8 cellular contexts compared by ENCODE assay signal in the genomic region with DNA sequence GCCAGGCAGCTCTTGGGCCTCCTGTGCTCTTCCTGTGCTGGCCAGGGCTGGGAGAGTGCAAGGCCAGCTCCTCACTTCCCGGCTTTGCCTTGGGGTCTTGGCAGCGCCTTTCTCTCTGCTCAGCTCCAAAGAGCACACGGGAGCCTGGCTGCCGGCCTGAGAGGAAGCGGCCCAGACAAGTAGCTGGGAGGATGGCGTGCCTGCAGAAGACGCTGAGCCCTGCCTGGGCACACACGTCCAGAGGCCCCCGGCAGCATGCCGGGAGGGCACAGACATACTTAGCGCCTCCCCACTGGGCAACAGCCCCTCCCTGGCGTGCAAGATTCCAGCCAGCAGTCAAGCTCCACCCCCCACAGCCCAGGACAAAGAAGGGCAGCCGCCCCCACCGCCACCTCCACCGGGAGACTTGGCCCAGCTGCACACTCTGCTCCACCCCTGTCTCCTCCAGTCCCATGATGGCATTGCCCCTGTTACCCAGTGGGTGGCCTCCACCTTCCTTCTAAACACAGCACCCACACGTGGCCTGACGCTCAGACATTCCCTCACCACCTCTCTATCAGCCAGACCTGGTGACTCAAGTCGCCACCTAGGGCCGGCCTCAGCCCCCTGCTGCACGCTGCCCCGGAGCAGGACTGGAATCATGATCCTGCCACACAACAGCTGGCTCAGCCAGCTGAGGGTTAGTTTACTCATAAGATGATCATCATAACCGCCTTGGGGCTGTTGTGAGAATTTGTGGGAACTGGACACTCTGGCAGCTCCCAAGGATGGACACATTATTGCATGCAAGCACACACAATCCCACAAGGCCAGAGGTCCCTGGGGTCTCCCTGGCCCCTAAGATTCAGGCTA. TPM values are rescaled to one million over a fixed set of nuclear protein-coding genes. Genes with fewer than 3 reads are reported as not detected.
DNase-seq lines count a peak whose midpoint lies in the region; ATAC-seq lines count a peak whose summit lies in the region.

No MANE protein-coding gene starts in this region.

- intact Hi-C loops in CD4-positive, alpha-beta memory T cell (cut with micrococcal nuclease) = loop anchor here (1.0 kb wide), 3 partner anchors 38 to 84 kb away; no protein-coding TSS in a partner anchor

- peak overlapping the region in 4 of 7 donors; percentile 17 to 80 (median 30) for H3K27ac Mint-ChIP-seq in CD4-positive, alpha-beta memory T cell
- H3K27ac Mint-ChIP-seq in stimulated activated naive B cell treated with anti-CD40 and anti-IgM and Interleukin-4, amounts not matched to agents 10 μg/mL and 1 μg/mL and 100 μg/mL, for 72 hours = no peak overlapping the region

- no peak overlapping the region for H3K27ac ChIP-seq in CD4-positive, alpha-beta memory T cell (ENCODE audit: low read depth, low read length)
- peak overlapping the region; percentile 100 for H3K27ac ChIP-seq in GM23248

- WGBS in GM23248 (ENCODE audit: low coverage in 1 of 2, low lambda C conversion rate in 2 of 2, missing lambda C conversion rate in 2 of 2), 2 experiments = 0 to 3% methylated on average over 18 to 21 of the region's 22 CpGs

- H3K36me3 Mint-ChIP-seq in CD4-positive, alpha-beta memory T cell = no peaks in the 10 kb centered on the region
- H3K36me3 Mint-ChIP-seq in stimulated activated naive B cell treated with anti-CD40 and anti-IgM and Interleukin-4, amounts not matched to agents 10 μg/mL and 1 μg/mL and 100 μg/mL, for 72 hours = no peaks in the 10 kb centered on the region

- peak overlapping the region; percentile 100 for H3K9ac ChIP-seq in GM23248

- H4K20me1 ChIP-seq in GM23248 (ENCODE audit: insufficient read depth) = no peaks in the 10 kb centered on the region

- peak; percentile 27 to 73 (median 37) for DNase-seq in CD4-positive, alpha-beta memory T cell
- DNase-seq in GM23248 (peak; percentile 99), NCI-H2196 (lab: John Stamatoyannopoulos, UW; ENCODE audit: unreplicated experiment) (peak; percentile 89), medulla oblongata (ENCODE audit: extremely low spot score) (peak; percentile 61)
- DNase-seq in activated CD4-positive, alpha-beta T cell treated with anti-CD3 and anti-CD28 coated beads, Interleukin-2, amount 50 U/mL, for 1 hour = peak; percentile 45
- peak; percentile 41 for DNase-seq in effector CD4-positive, alpha-beta T cell
- DNase-seq in stimulated activated naive B cell treated with anti-CD40 and anti-IgM and Interleukin-4, amounts not matched to agents 10 μg/mL and 1 μg/mL and 100 μg/mL, for 72 hours = peak; percentile 51

- no peaks in the 10 kb centered on the region for H3K79me2 ChIP-seq in GM23248 (ENCODE audit: insufficient read depth)

- peak overlapping the region; percentile 46 for H3K4me2 ChIP-seq in GM23248 (ENCODE audit: unreplicated experiment)

- H2AFZ ChIP-seq in GM23248 = no peak overlapping the region

- H3K27me3 Mint-ChIP-seq in CD4-positive, alpha-beta memory T cell = no peaks in the 10 kb centered on the region
- no peaks in the 10 kb centered on the region for H3K27me3 Mint-ChIP-seq in stimulated activated naive B cell treated with anti-CD40 and anti-IgM and Interleukin-4, amounts not matched to agents 10 μg/mL and 1 μg/mL and 100 μg/mL, for 72 hours

- H3K4me3 ChIP-seq in CD4-positive, alpha-beta memory T cell (ENCODE audit: low read length in 2 of 2) = no peak overlapping the region
- no peak overlapping the region for H3K4me3 ChIP-seq in GM23248

- peaks cover 73% of the 10 kb centered on the region for H3F3A ChIP-seq in GM23248 (ENCODE audit: insufficient read depth)

- CTCF ChIA-PET in CD4-positive, alpha-beta memory T cell (lab: Charles Lee; ENCODE audit: partially characterized antibody) = interaction anchor here (0.7 to 3.8 kb wide), 11 partner anchors 10 to 84 kb away, joined by 3 to 31 read pairs (median 9); no protein-coding TSS in a partner anchor

- in situ Hi-C loops in GM23248 (cut with MboI) = no loop called here

- no peaks in the 10 kb centered on the region for H3K36me3 ChIP-seq in CD4-positive, alpha-beta memory T cell (ENCODE audit: insufficient read depth, low read length)
- no peaks in the 10 kb centered on the region for H3K36me3 ChIP-seq in GM23248 (ENCODE audit: low read depth)

- peaks cover 6 to 20% (median 9%) of the 10 kb centered on the region in 4 donors for H3K4me1 Mint-ChIP-seq in CD4-positive, alpha-beta memory T cell
- H3K4me1 Mint-ChIP-seq in stimulated activated naive B cell treated with anti-CD40 and anti-IgM and Interleukin-4, amounts not matched to agents 10 μg/mL and 1 μg/mL and 100 μg/mL, for 72 hours = peaks cover 18 to 24% of the 10 kb centered on the region in 2 donors

- peaks cover 4% of the 10 kb centered on the region for H3K4me1 ChIP-seq in CD4-positive, alpha-beta memory T cell (ENCODE audit: insufficient read depth, low read length)
- peaks cover 49% of the 10 kb centered on the region for H3K4me1 ChIP-seq in GM23248 (ENCODE audit: insufficient read depth)

- POLR2A ChIA-PET in CD4-positive, alpha-beta memory T cell (lab: Charles Lee; ENCODE audit: partially characterized antibody) = interaction anchor here (1.0 to 1.4 kb wide), 4 partner anchors 9 to 61 kb away, joined by 3 to 4 read pairs (median 3); no protein-coding TSS in a partner anchor

- H3K4me3 Mint-ChIP-seq in CD4-positive, alpha-beta memory T cell = peak overlapping the region in 7 of 8 donors; percentile 43 to 79 (median 61)
- peak overlapping the region; percentile 29 to 74 for H3K4me3 Mint-ChIP-seq in stimulated activated naive B cell treated with anti-CD40 and anti-IgM and Interleukin-4, amounts not matched to agents 10 μg/mL and 1 μg/mL and 100 μg/mL, for 72 hours

- H3K9me2 ChIP-seq in GM23248 (ENCODE audit: insufficient read depth) = no peaks in the 10 kb centered on the region

- H3K9me3 Mint-ChIP-seq in CD4-positive, alpha-beta memory T cell = no peaks in the 10 kb centered on the region
- H3K9me3 Mint-ChIP-seq in stimulated activated naive B cell treated with anti-CD40 and anti-IgM and Interleukin-4, amounts not matched to agents 10 μg/mL and 1 μg/mL and 100 μg/mL, for 72 hours = no peaks in the 10 kb centered on the region

- H3K9me3 ChIP-seq in CD4-positive, alpha-beta memory T cell (ENCODE audit: control insufficient read depth in 1 of 2, low read length in 2 of 2) = no peaks in the 10 kb centered on the region
- H3K9me3 ChIP-seq in GM23248 (ENCODE audit: low read depth) = no peaks in the 10 kb centered on the region

- peak; percentile 95 to 97 for ATAC-seq in stimulated activated naive B cell treated with anti-CD40 and anti-IgM and Interleukin-4, amounts not matched to agents 10 μg/mL and 1 μg/mL and 100 μg/mL, for 72 hours (replicated peaks)
- no peak for ATAC-seq in GM18511 (IDR thresholded peaks at IDR 0.05; ENCODE audit: unreplicated experiment)

- H3K27me3 ChIP-seq in CD4-positive, alpha-beta memory T cell (ENCODE audit: insufficient read depth, low read length) = no peaks in the 10 kb centered on the region
- no peaks in the 10 kb centered on the region for H3K27me3 ChIP-seq in GM23248 (replicated peaks; ENCODE audit: insufficient read depth)

RNA-seq across cellular contexts. Expression of gene SGCA, which starts 12.4 kb away (rescaled TPM):
- not detected for total RNA-seq in CD4-positive, alpha-beta memory T cell
- not detected for polyA plus RNA-seq in CD4-positive, alpha-beta memory T cell
- 1.6 TPM in 1 of 2 replicates, not detected in the other for total RNA-seq in GM23248 (2014; rRNA removed; shearing (Covaris generic))
- polyA plus RNA-seq in GM23248 (2016; fragmentation: Nextera tagmentation; extraction: Ambion mirVana) = 1.4 and 1.8 TPM in 2 replicates

RNA-seq across cellular contexts. Expression of gene COL1A1, which starts 23.2 kb away (rescaled TPM):
- total RNA-seq in CD4-positive, alpha-beta memory T cell = 1 to 10 TPM; 1.0 to 1.6 TPM
- polyA plus RNA-seq in CD4-positive, alpha-beta memory T cell = not detected
- 6,472 and 7,860 TPM in 2 replicates for total RNA-seq in GM23248 (2014; rRNA removed; shearing (Covaris generic))
- polyA plus RNA-seq in GM23248 (2016; fragmentation: Nextera tagmentation; extraction: Ambion mirVana) = 15,283 and 15,653 TPM in 2 replicates

RNA-seq across cellular contexts. Expression of gene PPP1R9B, which starts 27.7 kb away (rescaled TPM):
- 10 to 100 TPM; 97.5 to 99.7 TPM for total RNA-seq in CD4-positive, alpha-beta memory T cell
- 1 to 10 TPM in 1 of 2 donors, under 1 TPM in 1; 0.48 to 2.2 TPM for polyA plus RNA-seq in CD4-positive, alpha-beta memory T cell
- total RNA-seq in GM23248 (2014; rRNA removed; shearing (Covaris generic)) = 62.0 and 69.4 TPM in 2 replicates
- polyA plus RNA-seq in GM23248 (2016; fragmentation: Nextera tagmentation; extraction: Ambion mirVana) = 2.3 and 3.2 TPM in 2 replicates

RNA-seq across cellular contexts. Expression of gene SAMD14, which starts 48.2 kb away (rescaled TPM):
- 1 to 10 TPM; 1.2 to 1.3 TPM for total RNA-seq in CD4-positive, alpha-beta memory T cell
- polyA plus RNA-seq in CD4-positive, alpha-beta memory T cell = under 1 TPM; 0.16 to 0.19 TPM
- 3.0 and 4.4 TPM in 2 replicates for total RNA-seq in GM23248 (2014; rRNA removed; shearing (Covaris generic))
- 1.3 TPM in 2 replicates for polyA plus RNA-seq in GM23248 (2016; fragmentation: Nextera tagmentation; extraction: Ambion mirVana)

Comparison
In these comparisons a context has a peak if more than half of its experiments do, and no peak if none do; other contexts are left out.
1. DNase-seq: peak in every context shown above with its lines; median percentile 99 in GM23248; 89 in NCI-H2196; 61 in medulla oblongata; 51 in stimulated activated naive B cell treated with anti-CD40 and anti-IgM and Interleukin-4, amounts not matched to agents 10 μg/mL and 1 μg/mL and 100 μg/mL, for 72 hours; 45 in activated CD4-positive, alpha-beta T cell treated with anti-CD3 and anti-CD28 coated beads, Interleukin-2, amount 50 U/mL, for 1 hour; 41 in effector CD4-positive, alpha-beta T cell; 37 in CD4-positive, alpha-beta memory T cell.
2. RNA of gene COL1A1, which starts 23.2 kb away (total RNA-seq): 6,472 to 7,860 TPM in GM23248; 1.0 to 1.6 TPM in CD4-positive, alpha-beta memory T cell; every median in the first group is over 1,000 times any median in the second.